9 cellular contexts compared by ENCODE assay signal in the genomic region with DNA sequence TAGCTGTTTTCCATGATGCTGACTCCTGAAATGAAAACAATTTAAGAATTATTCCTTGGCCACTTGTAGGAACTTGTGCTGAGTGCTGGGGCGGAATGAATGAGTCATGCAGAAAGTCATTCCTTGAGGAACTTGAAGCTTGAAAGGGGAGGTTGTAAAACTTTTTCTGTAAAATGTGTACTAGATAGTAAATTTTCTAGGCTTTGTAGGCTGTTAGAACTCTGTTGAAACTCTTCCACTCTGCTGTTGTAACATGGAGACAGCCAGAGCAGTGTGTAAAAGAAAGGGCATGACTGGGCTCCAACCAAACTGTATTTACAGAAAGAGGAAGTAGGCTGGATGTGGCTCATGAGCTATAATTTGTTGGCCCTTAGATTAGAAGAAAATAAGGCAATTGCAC. TPM values are rescaled to one million over a fixed set of nuclear protein-coding genes. Genes with fewer than 3 reads are reported as not detected.
DNase-seq lines count a peak whose midpoint lies in the region; ATAC-seq and TF ChIP-seq lines count a peak whose summit lies in the region.
"Had no signal": no experiment of that assay in that cellular context is flagged by ENCODE, and none has a peak within 500 bp of the region (broad histone marks: within the 10 kb centered on the region; RNA-seq: fewer than 3 reads in every experiment).

No MANE protein-coding gene starts in this region.

- H3K36me3 Mint-ChIP-seq in GM23338 (ENCODE audit: low read depth): peaks cover 3% of the 10 kb centered on the region; the same call in 2 of the 3 replicates
- no peaks in the 10 kb centered on the region for H3K36me3 Mint-ChIP-seq in activated T-cell treated with anti-CD3 and anti-CD28 coated beads, Interleukin-2, amount 50 U/mL, for 4 hours (ENCODE audit: insufficient read depth)

- WGBS in mammary epithelial cell (ENCODE audit: low coverage, missing lambda C conversion rate): 0% methylated on average over 1 of the region's 1 CpG
- 6 to 13% methylated on average over 1 of the region's 1 CpG for WGBS in lower leg skin, 2 donors
- WGBS in urinary bladder: 14% methylated on average over 1 of the region's 1 CpG

- no peak overlapping the region for H3K9ac ChIP-seq in mammary epithelial cell (ENCODE audit: insufficient read depth, low read length)

- peaks cover 8% of the 10 kb centered on the region for H3K9me3 Mint-ChIP-seq in GM23338
- peaks cover 16% of the 10 kb centered on the region for H3K9me3 Mint-ChIP-seq in activated T-cell treated with anti-CD3 and anti-CD28 coated beads, Interleukin-2, amount 50 U/mL, for 4 hours

- CTCF ChIA-PET in mammary epithelial cell (lab: Charles Lee; ENCODE audit: low non-redundant PET): no interaction called here

- BruUV-seq in mammary epithelial cell (replicated peaks; lab: Mats Ljungman, UMichigan): no TSS peak

- no peaks in the 10 kb centered on the region for H3K79me2 ChIP-seq in mammary epithelial cell (ENCODE audit: insufficient read depth, low read length)
- no peaks in the 10 kb centered on the region for H3K79me2 ChIP-seq in GM23338 (replicated peaks; ENCODE audit: insufficient read depth)

- peak overlapping the region in 1 of 3 experiments; percentile 17 for H3K4me3 ChIP-seq in mammary epithelial cell (replicated peaks in 1 of 3; ENCODE audit: insufficient read depth in 1 of 3, low read depth in 2 of 3, low read length in 3 of 3)
- no peak overlapping the region for H3K4me3 ChIP-seq in lower leg skin (ENCODE audit: low read depth, poor library complexity, severe bottlenecking)
- no peak overlapping the region for H3K4me3 ChIP-seq in urinary bladder (ENCODE audit: low read depth, low read length)
- H3K4me3 ChIP-seq in GM23338: no peak overlapping the region

- ATAC-seq in GM18505 (IDR thresholded peaks at IDR 0.05; ENCODE audit: unreplicated experiment): peak; percentile 56
- no peak for ATAC-seq in GM23338
- no peak for ATAC-seq in activated T-cell treated with anti-CD3 and anti-CD28 coated beads, Interleukin-2, amount 50 U/mL, for 4 hours
- ATAC-seq in HG03571 (IDR thresholded peaks at IDR 0.05; ENCODE audit: unreplicated experiment): no peak

- no peak overlapping the region for H3K4me3 Mint-ChIP-seq in GM23338
- no peak overlapping the region for H3K4me3 Mint-ChIP-seq in activated T-cell treated with anti-CD3 and anti-CD28 coated beads, Interleukin-2, amount 50 U/mL, for 4 hours

- H3K9me2 ChIP-seq in GM23338 (ENCODE audit: insufficient read depth): no peaks in the 10 kb centered on the region

- no peaks in the 10 kb centered on the region for H3K27me3 Mint-ChIP-seq in GM23338 (ENCODE audit: insufficient read depth, low read depth, poor library complexity)
- peaks cover 7% of the 10 kb centered on the region for H3K27me3 Mint-ChIP-seq in activated T-cell treated with anti-CD3 and anti-CD28 coated beads, Interleukin-2, amount 50 U/mL, for 4 hours (ENCODE audit: low read depth)

- no peaks in the 10 kb centered on the region for H3K27me3 ChIP-seq in mammary epithelial cell (ENCODE audit: insufficient read depth, low read length)
- H3K27me3 ChIP-seq in GM23338 (ENCODE audit: insufficient read depth): no peaks in the 10 kb centered on the region

- intact Hi-C loops in mammary epithelial cell (cut with micrococcal nuclease) (no loop called here), lower leg skin (cut with DNase I; ENCODE audit: low total_unique reads) (no loop called here)

- dilution Hi-C loops in mammary epithelial cell (cut with HindIII; ENCODE audit: low sequenced_read_pairs): no loop called here

- H3K27ac ChIP-seq in mammary epithelial cell (ENCODE audit: insufficient read depth, low read depth, low read length) (peak overlapping the region; percentile 89), urinary bladder (ENCODE audit: low read depth) (peak overlapping the region; percentile 38), GM23338 (ENCODE audit: low read depth) (no peak overlapping the region)

- H4K20me1 ChIP-seq in mammary epithelial cell (ENCODE audit: insufficient read depth, low read length) (no peaks in the 10 kb centered on the region), GM23338 (replicated peaks; ENCODE audit: insufficient read depth) (no peaks in the 10 kb centered on the region)

- TF ChIP-seq CTCF in mammary epithelial cell (conservative IDR thresholded peaks at IDR 0.05 in 1 of 2, IDR thresholded peaks at IDR 0.05 in 1 of 2; ENCODE audit: extremely low read depth in 1 of 2, insufficient read depth in 1 of 2, low read depth in 1 of 2, low read length in 2 of 2): no peak
- TF ChIP-seq CTCF in lower leg skin (IDR thresholded peaks at IDR 0.05): no peak
- no peak for TF ChIP-seq CTCF in GM23338 (conservative IDR thresholded peaks at IDR 0.05; ENCODE audit: low read depth in 2 of 2)

- peaks cover 26% of the 10 kb centered on the region for H3K4me1 ChIP-seq in mammary epithelial cell (ENCODE audit: insufficient read depth, low read length)
- peaks cover 2% of the 10 kb centered on the region for H3K4me1 ChIP-seq in urinary bladder (ENCODE audit: insufficient read depth)
- H3K4me1 ChIP-seq in GM23338 (ENCODE audit: insufficient read depth): no peaks in the 10 kb centered on the region

- no peaks in the 10 kb centered on the region for H3F3A ChIP-seq in GM23338 (replicated peaks; ENCODE audit: low read depth)

- H3K4me2 ChIP-seq in mammary epithelial cell (ENCODE audit: insufficient read depth, low read depth, low read length) (peak overlapping the region; percentile 73), GM23338 (no peak overlapping the region)

- no peak overlapping the region; the same call in 1 of the 2 replicates for H3K27ac Mint-ChIP-seq in GM23338

- H2AFZ ChIP-seq in mammary epithelial cell (ENCODE audit: low read depth, low read length): peak overlapping the region; percentile 85
- H2AFZ ChIP-seq in GM23338: no peak overlapping the region

- TF ChIP-seq POLR2A in GM18505 (IDR thresholded peaks at IDR 0.05; ENCODE audit: borderline replicate concordance, extremely low read depth, insufficient read depth, insufficient read length) (no peak), lower leg skin (IDR thresholded peaks at IDR 0.05) (no peak)

- DNase-seq in Kasumi-1 (lab: John Stamatoyannopoulos, UW): peak; percentile 97 to 98
- DNase-seq in mammary epithelial cell: peak; percentile 89
- DNase-seq in lower leg skin (ENCODE audit: low spot score in 2 of 2): peak; percentile 72 to 81
- no peak for DNase-seq in GM23338 (ENCODE audit: low spot score)
- no peak for DNase-seq in activated T-cell treated with anti-CD3 and anti-CD28 coated beads, Interleukin-2, amount 50 U/mL, for 4 hours

- H3K9me3 ChIP-seq in mammary epithelial cell (replicated peaks; ENCODE audit: insufficient read depth, low read length): no peaks in the 10 kb centered on the region

- H3K36me3 ChIP-seq in mammary epithelial cell (ENCODE audit: insufficient read depth, low read length) (no peaks in the 10 kb centered on the region), urinary bladder (ENCODE audit: insufficient read depth) (no peaks in the 10 kb centered on the region), GM23338 (ENCODE audit: insufficient read depth) (no peaks in the 10 kb centered on the region)

- H3K4me1 Mint-ChIP-seq in GM23338: no peaks in the 10 kb centered on the region
- no peaks in the 10 kb centered on the region for H3K4me1 Mint-ChIP-seq in activated T-cell treated with anti-CD3 and anti-CD28 coated beads, Interleukin-2, amount 50 U/mL, for 4 hours (ENCODE audit: low read depth)

- in situ Hi-C loops in mammary epithelial cell (cut with MboI; ENCODE audit: low sequenced_read_pairs in 2 of 2): no loop called here

TF ChIP-seq in GM23338, 12 proteins besides CTCF, POLR2A, EP300 and RAD21 (continues in another document):
- TF ChIP-seq EZH2phosphoT487 (IDR thresholded peaks at IDR 0.05; ENCODE audit: unreplicated experiment) (no peak), JUNB (IDR thresholded peaks at IDR 0.05; ENCODE audit: unreplicated experiment) (no peak), ZNF114 (CRISPR knock-in tag; IDR thresholded peaks at IDR 0.05) (no peak)
- TF ChIP-seq, protein P1, sequence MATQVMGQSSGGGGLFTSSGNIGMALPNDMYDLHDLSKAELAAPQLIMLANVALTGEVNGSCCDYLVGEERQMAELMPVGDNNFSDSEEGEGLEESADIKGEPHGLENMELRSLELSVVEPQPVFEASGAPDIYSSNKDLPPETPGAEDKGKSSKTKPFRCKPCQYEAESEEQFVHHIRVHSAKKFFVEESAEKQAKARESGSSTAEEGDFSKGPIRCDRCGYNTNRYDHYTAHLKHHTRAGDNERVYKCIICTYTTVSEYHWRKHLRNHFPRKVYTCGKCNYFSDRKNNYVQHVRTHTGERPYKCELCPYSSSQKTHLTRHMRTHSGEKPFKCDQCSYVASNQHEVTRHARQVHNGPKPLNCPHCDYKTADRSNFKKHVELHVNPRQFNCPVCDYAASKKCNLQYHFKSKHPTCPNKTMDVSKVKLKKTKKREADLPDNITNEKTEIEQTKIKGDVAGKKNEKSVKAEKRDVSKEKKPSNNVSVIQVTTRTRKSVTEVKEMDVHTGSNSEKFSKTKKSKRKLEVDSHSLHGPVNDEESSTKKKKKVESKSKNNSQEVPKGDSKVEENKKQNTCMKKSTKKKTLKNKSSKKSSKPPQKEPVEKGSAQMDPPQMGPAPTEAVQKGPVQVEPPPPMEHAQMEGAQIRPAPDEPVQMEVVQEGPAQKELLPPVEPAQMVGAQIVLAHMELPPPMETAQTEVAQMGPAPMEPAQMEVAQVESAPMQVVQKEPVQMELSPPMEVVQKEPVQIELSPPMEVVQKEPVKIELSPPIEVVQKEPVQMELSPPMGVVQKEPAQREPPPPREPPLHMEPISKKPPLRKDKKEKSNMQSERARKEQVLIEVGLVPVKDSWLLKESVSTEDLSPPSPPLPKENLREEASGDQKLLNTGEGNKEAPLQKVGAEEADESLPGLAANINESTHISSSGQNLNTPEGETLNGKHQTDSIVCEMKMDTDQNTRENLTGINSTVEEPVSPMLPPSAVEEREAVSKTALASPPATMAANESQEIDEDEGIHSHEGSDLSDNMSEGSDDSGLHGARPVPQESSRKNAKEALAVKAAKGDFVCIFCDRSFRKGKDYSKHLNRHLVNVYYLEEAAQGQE (IDR thresholded peaks at IDR 0.05; ENCODE audit: unreplicated experiment): no peak
- TF ChIP-seq, protein P2, sequence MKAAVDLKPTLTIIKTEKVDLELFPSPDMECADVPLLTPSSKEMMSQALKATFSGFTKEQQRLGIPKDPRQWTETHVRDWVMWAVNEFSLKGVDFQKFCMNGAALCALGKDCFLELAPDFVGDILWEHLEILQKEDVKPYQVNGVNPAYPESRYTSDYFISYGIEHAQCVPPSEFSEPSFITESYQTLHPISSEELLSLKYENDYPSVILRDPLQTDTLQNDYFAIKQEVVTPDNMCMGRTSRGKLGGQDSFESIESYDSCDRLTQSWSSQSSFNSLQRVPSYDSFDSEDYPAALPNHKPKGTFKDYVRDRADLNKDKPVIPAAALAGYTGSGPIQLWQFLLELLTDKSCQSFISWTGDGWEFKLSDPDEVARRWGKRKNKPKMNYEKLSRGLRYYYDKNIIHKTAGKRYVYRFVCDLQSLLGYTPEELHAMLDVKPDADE (IDR thresholded peaks at IDR 0.05): no peak

RNA-seq across cellular contexts. Expression of a gene that starts 46.1 kb away (rescaled TPM):
- total RNA-seq in mammary epithelial cell (under 1 TPM in 1 of 2 donors, not detected in 1; under 0.01 TPM), lower leg skin (10 to 100 TPM in 3 of 4 donors, 1 to 10 TPM in 1; 6.1 to 17.9 (median 13.9) TPM), urinary bladder (107 TPM)
- polyA plus RNA-seq in mammary epithelial cell (not detected), urinary bladder (43.6 TPM), GM23338 (2016; fragmentation: Nextera tagmentation; extraction: Ambion mirVana) (not detected in 2 replicates)
- polyA minus RNA-seq in mammary epithelial cell: not detected
- not detected in 2 replicates for total RNA-seq in GM23338 (2014; rRNA removed; shearing (Covaris generic))
- total RNA-seq in activated T-cell treated with anti-CD3 and anti-CD28 coated beads, Interleukin-2, amount 50 U/mL, for 4 hours: under 1 TPM in 1 of 3 donors, not detected in 2; 0.35 TPM
- total RNA-seq: lung microvascular endothelial cell had no signal

Comparison
In these comparisons a context has a peak if more than half of its experiments do, and no peak if none do; other contexts are left out.
1. DNase-seq: peak in Kasumi-1 (2 of 2), mammary epithelial cell (single experiment) and lower leg skin (2 of 2); none in GM23338 (single experiment) and activated T-cell treated with anti-CD3 and anti-CD28 coated beads, Interleukin-2, amount 50 U/mL, for 4 hours (single experiment).